ENCODE assay signal across 25 cellular contexts in the genomic region with DNA sequence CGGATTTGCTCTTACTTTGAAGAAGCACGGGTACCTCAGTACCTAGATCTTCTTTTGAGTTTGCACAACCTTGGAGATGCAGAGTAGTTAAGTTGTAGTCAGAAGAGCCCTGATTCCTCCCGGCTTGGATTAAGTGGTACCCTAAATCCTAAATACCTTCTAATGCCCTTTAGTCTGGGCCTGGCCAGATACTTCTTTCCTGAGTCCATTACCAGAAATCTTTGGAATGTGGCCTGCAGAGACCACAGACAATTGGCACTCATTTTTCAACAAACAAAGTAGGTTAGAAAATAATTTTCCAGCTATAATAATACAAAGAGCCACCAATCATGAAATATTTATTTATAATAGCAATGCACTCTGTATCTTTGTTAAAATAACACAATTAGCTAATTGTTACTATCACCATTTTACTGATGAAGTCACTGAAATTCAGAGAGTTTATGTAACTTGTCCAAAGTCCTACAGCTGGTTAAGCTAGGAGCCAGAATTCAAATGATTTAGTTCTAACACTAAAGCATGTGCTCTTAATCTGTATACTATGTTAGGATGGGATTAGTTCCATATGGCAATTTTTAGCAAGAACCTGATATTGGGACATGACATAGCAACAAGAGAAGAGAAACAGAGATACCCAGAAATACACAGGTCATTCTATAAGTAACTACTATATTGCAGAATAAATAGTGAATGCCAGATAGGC.
DNase-seq lines count a peak whose midpoint lies in the region.
"Had no signal": no experiment of that assay in that cellular context is flagged by ENCODE, and none has a peak within 500 bp of the region (broad histone marks: within the 10 kb centered on the region; RNA-seq: fewer than 3 reads in every experiment).

No MANE protein-coding gene starts in this region.

- no peaks in the 10 kb centered on the region for H3K36me3 Mint-ChIP-seq in immature natural killer cell
- H3K36me3 Mint-ChIP-seq: WTC11 had no signal

- 50 to 57% methylated on average over 3 of the region's 3 CpGs for WGBS in GM23248 (ENCODE audit: low coverage in 1 of 2, low lambda C conversion rate in 2 of 2, missing lambda C conversion rate in 2 of 2), 2 experiments

- peak; percentile 10 for DNase-seq in GM23248
- DNase-seq in SJSA1 (ENCODE audit: low read depth in 1 of 2, low spot score in 2 of 2) = peak; percentile 44 to 72
- DNase-seq in fibroblast of peridontal ligament (ENCODE audit: extremely low read depth) = peak; percentile 93
- DNase-seq in immature natural killer cell = no peak
- no peak for DNase-seq in kidney tubule cell (ENCODE audit: low spot score)
- DNase-seq in OCI-M1 (lab: John Stamatoyannopoulos, UW) = no peak
- no peak for DNase-seq in stimulated activated CD8-positive, alpha-beta memory T cell treated with anti-CD3 and anti-CD28 coated beads, Interleukin-4, amount 100 ng/mL, for 48 hours
- DNase-seq: activated CD4-positive, alpha-beta T cell treated with anti-CD3 and anti-CD28 coated beads, Interleukin-2, amount 50 U/mL, for 4 hours; activated effector memory CD4-positive, alpha-beta T cell treated with anti-CD3 and anti-CD28 coated beads, Interleukin-2, amount 50 U/mL, for 16 hours; activated naive CD8-positive, alpha-beta T cell treated with anti-CD3 and anti-CD28 coated beads, Interleukin-2, amount 50 U/mL, for 24 hours; caudate nucleus; left lung; MG63; NCI-H1694; nephron progenitor cell; NK-92 treated with Interleukin-12 subunit alpha and Interleukin-12 subunit beta, amount 100 ng/mL, for 24 hours; posterior cingulate gyrus; stimulated activated CD4-positive, alpha-beta T cell treated with anti-CD3 and anti-CD28 coated beads, Interleukin-2, amount 100 ng/mL, for 48 hours; T-helper 9 cell; transverse colon had no signal

- H3K9me3 ChIP-seq in GM23248 (ENCODE audit: low read depth) (no peaks in the 10 kb centered on the region), SJSA1 (replicated peaks) (no peaks in the 10 kb centered on the region), skeletal muscle satellite cell (replicated peaks; ENCODE audit: low read length) (no peaks in the 10 kb centered on the region)
- H3K9me3 ChIP-seq: BLaER1, left lung, MG63, transverse colon had no signal

- no peak overlapping the region for H3K27ac Mint-ChIP-seq in immature natural killer cell
- H3K27ac Mint-ChIP-seq: activated naive CD8-positive, alpha-beta T cell treated with anti-CD3 and anti-CD28 coated beads, Interleukin-2, amount 50 U/mL, for 24 hours; nephron progenitor cell; stimulated activated naive CD8-positive, alpha-beta T cell treated with anti-CD3 and anti-CD28 coated beads, Interleukin-15, Interleukin-2, amounts not matched to agents 100 ng/mL and 50 ng/mL, for 24 hours; WTC11 had no signal

- no peak overlapping the region for H2AFZ ChIP-seq in GM23248

- no peak overlapping the region for H3K9ac ChIP-seq in GM23248
- H3K9ac ChIP-seq in skeletal muscle satellite cell (ENCODE audit: low read depth, low read length) = no peak overlapping the region
- H3K9ac ChIP-seq: BLaER1 had no signal

- H3K9me3 Mint-ChIP-seq in immature natural killer cell = peaks cover 0 to 19% (median 3%) of the 10 kb centered on the region in 6 donors
- H3K9me3 Mint-ChIP-seq: activated naive CD8-positive, alpha-beta T cell treated with anti-CD3 and anti-CD28 coated beads, Interleukin-2, amount 50 U/mL, for 24 hours; nephron progenitor cell; stimulated activated naive CD8-positive, alpha-beta T cell treated with anti-CD3 and anti-CD28 coated beads, Interleukin-15, Interleukin-2, amounts not matched to agents 100 ng/mL and 50 ng/mL, for 24 hours; WTC11 had no signal

- no peaks in the 10 kb centered on the region for H3F3A ChIP-seq in GM23248 (ENCODE audit: insufficient read depth)

- H3K9me2 ChIP-seq in GM23248 (ENCODE audit: insufficient read depth) = no peaks in the 10 kb centered on the region

- no peak overlapping the region for H3K4me3 ChIP-seq in GM23248
- no peak overlapping the region for H3K4me3 ChIP-seq in SJSA1
- H3K4me3 ChIP-seq in skeletal muscle satellite cell (ENCODE audit: low read length) = no peak overlapping the region
- H3K4me3 ChIP-seq: BLaER1, left lung, MG63, transverse colon had no signal

- H3K27me3 Mint-ChIP-seq in immature natural killer cell (ENCODE audit: low read depth in 3 of 3) = no peaks in the 10 kb centered on the region
- H3K27me3 Mint-ChIP-seq: activated naive CD8-positive, alpha-beta T cell treated with anti-CD3 and anti-CD28 coated beads, Interleukin-2, amount 50 U/mL, for 24 hours had no signal

- peak overlapping the region; percentile 28 for H3K4me2 ChIP-seq in GM23248 (ENCODE audit: unreplicated experiment)
- H3K4me2 ChIP-seq in skeletal muscle satellite cell (ENCODE audit: low read length) = peak overlapping the region; percentile 14
- H3K4me2 ChIP-seq: BLaER1 had no signal

- H3K4me1 Mint-ChIP-seq in immature natural killer cell = no peaks in the 10 kb centered on the region
- H3K4me1 Mint-ChIP-seq: activated naive CD8-positive, alpha-beta T cell treated with anti-CD3 and anti-CD28 coated beads, Interleukin-2, amount 50 U/mL, for 24 hours; nephron progenitor cell had no signal

- in situ Hi-C loops in GM23248 (cut with MboI) = no loop called here

- no peaks in the 10 kb centered on the region for H3K27me3 ChIP-seq in GM23248 (replicated peaks; ENCODE audit: insufficient read depth)
- no peaks in the 10 kb centered on the region for H3K27me3 ChIP-seq in SJSA1 (replicated peaks)
- no peaks in the 10 kb centered on the region for H3K27me3 ChIP-seq in skeletal muscle satellite cell (ENCODE audit: control insufficient read depth, insufficient read depth, low read length)
- H3K27me3 ChIP-seq: BLaER1, left lung, MG63, transverse colon had no signal

- no peaks in the 10 kb centered on the region for H3K79me2 ChIP-seq in GM23248 (ENCODE audit: insufficient read depth)

- no peaks in the 10 kb centered on the region for H4K20me1 ChIP-seq in GM23248 (ENCODE audit: insufficient read depth)
- H4K20me1 ChIP-seq: BLaER1 had no signal

- H3K4me1 ChIP-seq in GM23248 (ENCODE audit: insufficient read depth) (no peaks in the 10 kb centered on the region), SJSA1 (replicated peaks) (peaks cover 44% of the 10 kb centered on the region), skeletal muscle satellite cell (ENCODE audit: control insufficient read depth, insufficient read depth, low read length) (peaks cover 6% of the 10 kb centered on the region)
- H3K4me1 ChIP-seq: BLaER1, left lung had no signal

- H3K4me3 Mint-ChIP-seq in immature natural killer cell = no peak overlapping the region
- H3K4me3 Mint-ChIP-seq: activated naive CD8-positive, alpha-beta T cell treated with anti-CD3 and anti-CD28 coated beads, Interleukin-2, amount 50 U/mL, for 24 hours; nephron progenitor cell; stimulated activated naive CD8-positive, alpha-beta T cell treated with anti-CD3 and anti-CD28 coated beads, Interleukin-15, Interleukin-2, amounts not matched to agents 100 ng/mL and 50 ng/mL, for 24 hours; WTC11 had no signal

- H3K27ac ChIP-seq in GM23248 (no peak overlapping the region), SJSA1 (peak overlapping the region; percentile 38)
- H3K27ac ChIP-seq: BLaER1, left lung, RWPE1, transverse colon had no signal

- H3K36me3 ChIP-seq in GM23248 (ENCODE audit: low read depth) (no peaks in the 10 kb centered on the region), SJSA1 (no peaks in the 10 kb centered on the region), skeletal muscle satellite cell (ENCODE audit: insufficient read depth, low read length) (no peaks in the 10 kb centered on the region)
- H3K36me3 ChIP-seq: BLaER1, left lung, MG63, transverse colon had no signal

Comparison
In these comparisons a context has a peak if more than half of its experiments do, and no peak if none do; other contexts are left out.
1. DNase-seq: peak in GM23248 (single experiment), SJSA1 (2 of 2) and fibroblast of peridontal ligament (single experiment); none in immature natural killer cell (0 of 3), kidney tubule cell (single experiment), OCI-M1 (single experiment) and stimulated activated CD8-positive, alpha-beta memory T cell treated with anti-CD3 and anti-CD28 coated beads, Interleukin-4, amount 100 ng/mL, for 48 hours (single experiment).